ENCODE assay signal across 9 cellular contexts in the genomic region with DNA sequence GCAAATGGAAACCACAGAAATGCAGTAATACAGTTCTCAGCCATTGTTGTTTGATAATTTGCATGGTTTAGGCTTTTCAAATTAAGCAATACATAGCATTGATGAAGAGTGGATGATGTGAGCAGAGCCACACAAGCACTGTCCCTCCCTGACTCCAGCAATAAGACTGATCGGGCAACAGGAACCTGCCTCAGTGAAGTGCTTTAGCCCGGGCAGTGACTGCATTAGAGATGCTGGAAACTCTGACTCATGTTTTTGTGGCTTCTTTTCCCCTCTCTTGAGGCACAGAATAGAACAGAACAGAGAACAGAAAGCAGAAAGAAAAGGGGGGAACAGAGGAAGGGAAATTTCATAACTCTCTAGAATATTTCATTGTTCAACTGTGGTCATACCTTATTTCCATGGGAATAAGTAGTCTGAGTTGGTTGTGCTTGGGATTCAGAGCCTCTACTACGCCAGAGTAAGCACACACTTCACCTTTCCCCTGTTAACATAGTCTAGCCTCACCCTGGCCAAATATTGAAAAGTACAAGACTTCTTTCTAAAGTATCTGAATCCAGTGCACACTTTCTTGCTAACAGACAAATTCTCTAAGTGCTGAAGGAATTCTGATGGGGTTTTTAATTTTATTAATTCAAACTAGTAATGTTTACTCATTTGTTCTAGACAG.
DNase-seq lines count a peak whose midpoint lies in the region; ATAC-seq and TF ChIP-seq lines count a peak whose summit lies in the region.
"Had no signal": no experiment of that assay in that cellular context is flagged by ENCODE, and none has a peak within 500 bp of the region (broad histone marks: within the 10 kb centered on the region; RNA-seq: fewer than 3 reads in every experiment).

No MANE protein-coding gene starts in this region.

- POLR2A ChIA-PET in HEK293T (lab: Yijun Ruan, JAX): no interaction called here

- CTCF ChIA-PET in HEK293T (lab: Yijun Ruan, JAX): no interaction called here

- H3K36me3 Mint-ChIP-seq in activated naive CD8-positive, alpha-beta T cell treated with anti-CD3 and anti-CD28 coated beads, Interleukin-2, amount 50 U/mL, for 24 hours (ENCODE audit: low read depth): no peaks in the 10 kb centered on the region

- H3K27me3 Mint-ChIP-seq in activated naive CD8-positive, alpha-beta T cell treated with anti-CD3 and anti-CD28 coated beads, Interleukin-2, amount 50 U/mL, for 24 hours: no peaks in the 10 kb centered on the region

- peaks cover 4% of the 10 kb centered on the region for H3K9me3 Mint-ChIP-seq in activated naive CD8-positive, alpha-beta T cell treated with anti-CD3 and anti-CD28 coated beads, Interleukin-2, amount 50 U/mL, for 24 hours

- ATAC-seq in GM18505 (IDR thresholded peaks at IDR 0.05; ENCODE audit: unreplicated experiment) (peak; percentile 99), GM21619 (IDR thresholded peaks at IDR 0.05; ENCODE audit: unreplicated experiment) (peak; percentile 97)
- ATAC-seq in activated naive CD8-positive, alpha-beta T cell treated with anti-CD3 and anti-CD28 coated beads, Interleukin-2, amount 50 U/mL, for 24 hours: peak; percentile 96

- H3K4me1 Mint-ChIP-seq in activated naive CD8-positive, alpha-beta T cell treated with anti-CD3 and anti-CD28 coated beads, Interleukin-2, amount 50 U/mL, for 24 hours: peaks cover 11% of the 10 kb centered on the region
- H3K4me1 Mint-ChIP-seq: nephron had no signal

- DNase-seq in HPDE6-E6E7 (ENCODE audit: extremely low spot score) (peak; percentile 2), kidney tubule cell (ENCODE audit: low spot score) (peak; percentile 80), ureter (ENCODE audit: low spot score) (peak; percentile 49), NCI-H69 (lab: John Stamatoyannopoulos, UW) (no peak), HEK293T (ENCODE audit: extremely low spot score) (no peak)
- DNase-seq in activated naive CD8-positive, alpha-beta T cell treated with anti-CD3 and anti-CD28 coated beads, Interleukin-2, amount 50 U/mL, for 24 hours: peak; percentile 14

- peak overlapping the region; percentile 24 for H3K27ac Mint-ChIP-seq in activated naive CD8-positive, alpha-beta T cell treated with anti-CD3 and anti-CD28 coated beads, Interleukin-2, amount 50 U/mL, for 24 hours
- H3K27ac Mint-ChIP-seq: nephron had no signal

- H3K4me3 Mint-ChIP-seq in activated naive CD8-positive, alpha-beta T cell treated with anti-CD3 and anti-CD28 coated beads, Interleukin-2, amount 50 U/mL, for 24 hours: peak overlapping the region; percentile 10
- H3K4me3 Mint-ChIP-seq: nephron had no signal

- peak; percentile 57 for TF ChIP-seq POLR2A in GM18505 (IDR thresholded peaks at IDR 0.05; ENCODE audit: borderline replicate concordance, extremely low read depth, insufficient read depth, insufficient read length)

TF ChIP-seq in HEK293T, 16 proteins besides CTCF, POLR2A, EP300 and RAD21:
- TF ChIP-seq SP1 (IDR thresholded peaks at IDR 0.05): no peak
- no peak for TF ChIP-seq ZNF384 (IDR thresholded peaks at IDR 0.05)
- TF ChIP-seq FOXM1 (IDR thresholded peaks at IDR 0.05; ENCODE audit: borderline replicate concordance): no peak
- no peak for TF ChIP-seq BHLHE40 (IDR thresholded peaks at IDR 0.05; ENCODE audit: borderline replicate concordance)
- TF ChIP-seq HDGF (IDR thresholded peaks at IDR 0.05; ENCODE audit: borderline replicate concordance): no peak

Comparison
In these comparisons a context has a peak if more than half of its experiments do, and no peak if none do; other contexts are left out.
1. DNase-seq: peak in HPDE6-E6E7 (single experiment), activated naive CD8-positive, alpha-beta T cell treated with anti-CD3 and anti-CD28 coated beads, Interleukin-2, amount 50 U/mL, for 24 hours (single experiment), kidney tubule cell (single experiment) and ureter (single experiment); none in NCI-H69 (single experiment) and HEK293T (single experiment).
2. Peak in every context shown above with its lines, with median percentiles within 50 percentile points of each other: ATAC-seq.